ENCODE assay signal across 2 cellular contexts in genomic region chr10:119672291-119672690, GRCh38.
TF ChIP-seq lines count a peak whose summit lies in the region.

No MANE protein-coding gene starts in this region.

TF ChIP-seq in HepG2, 621 proteins besides CTCF, POLR2A, EP300 and RAD21:
- peak; percentile 64 for TF ChIP-seq AGO2 (optimal IDR thresholded peaks at IDR 0.05; ENCODE audit: low read depth, low read length)
- no peak for TF ChIP-seq MED1 (CRISPR knock-in tag; IDR thresholded peaks at IDR 0.05)

TF ChIP-seq in H1, 55 proteins besides CTCF, POLR2A, EP300 and RAD21:
- TF ChIP-seq SP1 (IDR thresholded peaks at IDR 0.05; ENCODE audit: low read depth, low read length) (no peak), CHD2 (IDR thresholded peaks at IDR 0.05; ENCODE audit: low read length) (no peak), TAF7 (optimal IDR thresholded peaks at IDR 0.05; ENCODE audit: borderline replicate concordance, low read depth, low read length) (no peak), MAX (IDR thresholded peaks at IDR 0.05) (no peak), SRF (IDR thresholded peaks at IDR 0.05; ENCODE audit: low read depth, low read length) (no peak), CEBPB (IDR thresholded peaks at IDR 0.05; ENCODE audit: low read depth, low read length) (no peak), KDM1A (IDR thresholded peaks at IDR 0.05; ENCODE audit: borderline replicate concordance, low read length) (no peak), CBX5 (IDR thresholded peaks at IDR 0.05; ENCODE audit: low read depth, low read length) (no peak), CHD1 (IDR thresholded peaks at IDR 0.05; ENCODE audit: low read depth, low read length) (no peak), GTF2F1 (IDR thresholded peaks at IDR 0.05; ENCODE audit: borderline replicate concordance, low read depth, low read length) (no peak)
- TF ChIP-seq, protein P1, sequence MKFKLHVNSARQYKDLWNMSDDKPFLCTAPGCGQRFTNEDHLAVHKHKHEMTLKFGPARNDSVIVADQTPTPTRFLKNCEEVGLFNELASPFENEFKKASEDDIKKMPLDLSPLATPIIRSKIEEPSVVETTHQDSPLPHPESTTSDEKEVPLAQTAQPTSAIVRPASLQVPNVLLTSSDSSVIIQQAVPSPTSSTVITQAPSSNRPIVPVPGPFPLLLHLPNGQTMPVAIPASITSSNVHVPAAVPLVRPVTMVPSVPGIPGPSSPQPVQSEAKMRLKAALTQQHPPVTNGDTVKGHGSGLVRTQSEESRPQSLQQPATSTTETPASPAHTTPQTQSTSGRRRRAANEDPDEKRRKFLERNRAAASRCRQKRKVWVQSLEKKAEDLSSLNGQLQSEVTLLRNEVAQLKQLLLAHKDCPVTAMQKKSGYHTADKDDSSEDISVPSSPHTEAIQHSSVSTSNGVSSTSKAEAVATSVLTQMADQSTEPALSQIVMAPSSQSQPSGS (IDR thresholded peaks at IDR 0.05; ENCODE audit: low read length), result no peak
